9 cellular contexts compared by ENCODE assay signal in genomic region chr15:34366271-34367043, GRCh38. TPM values are rescaled to one million over a fixed set of nuclear protein-coding genes. Genes with fewer than 3 reads are reported as not detected.
DNase-seq lines count a peak whose midpoint lies in the region; ATAC-seq and TF ChIP-seq lines count a peak whose summit lies in the region.
"Had no signal": no experiment of that assay in that cellular context is flagged by ENCODE, and none has a peak within 500 bp of the region (broad histone marks: within the 10 kb centered on the region; RNA-seq: fewer than 3 reads in every experiment).

No MANE protein-coding gene starts in this region.

- peak overlapping the region; percentile 50 for H3K27ac ChIP-seq in CD4-positive, alpha-beta memory T cell (ENCODE audit: low read depth, low read length)
- peak overlapping the region; percentile 64; the same call in 1 of the 2 replicates for H3K27ac ChIP-seq in HEK293 (ENCODE audit: extremely low read depth, low read depth, low read length)

- H3K36me3 ChIP-seq in CD4-positive, alpha-beta memory T cell (ENCODE audit: insufficient read depth, low read length), result peaks cover 12% of the 10 kb centered on the region
- H3K36me3 ChIP-seq in HEK293 (ENCODE audit: control insufficient read depth in 2 of 2, insufficient read depth in 1 of 2, low read length in 2 of 2), result peaks cover 0 to 20% of the 10 kb centered on the region in 2 experiments; a peak in 1 of 3 replicates

- DNase-seq in CD4-positive, alpha-beta memory T cell, result peak; percentile 30 to 67 (median 39)
- DNase-seq in NCI-H774 (lab: John Stamatoyannopoulos, UW) (peak; percentile 47), epithelial cell of esophagus (ENCODE audit: low read depth) (peak; percentile 69), midbrain (lab: John Stamatoyannopoulos, UW) (peak; percentile 16)
- DNase-seq in activated CD8-positive, alpha-beta memory T cell treated with anti-CD3 and anti-CD28 coated beads, Interleukin-2, amount 50 U/mL, for 48 hours, result peak; percentile 79
- peak; percentile 14 for DNase-seq in stimulated activated CD8-positive, alpha-beta memory T cell treated with anti-CD3 and anti-CD28 coated beads, Interleukin-7, amount 100 ng/mL, for 24 hours (ENCODE audit: low read depth)

- CTCF ChIA-PET in CD4-positive, alpha-beta memory T cell (lab: Charles Lee; ENCODE audit: partially characterized antibody), result interaction anchor here (0.6 to 5.7 kb wide), 31 partner anchors 9 to 305 kb away, joined by 3 to 111 read pairs (median 5); partner anchors contain the start of genes GOLGA8A, GOLGA8B, KATNBL1 and NOP10
- CTCF ChIA-PET in HEK293 (lab: Yijun Ruan, JAX), result interaction anchor here (0.7 to 2.4 kb wide), 7 partner anchors 8 to 305 kb away, joined by 3 to 15 read pairs (median 6); partner anchors contain the start of genes KATNBL1, NOP10 and NUTM1

- H3K36me3 Mint-ChIP-seq in CD4-positive, alpha-beta memory T cell, result peaks cover 13 to 28% of the 10 kb centered on the region in 2 donors

- peaks cover 0 to 5% (median 0%) of the 10 kb centered on the region in 8 donors for H3K9me3 Mint-ChIP-seq in CD4-positive, alpha-beta memory T cell

- intact Hi-C loops in CD4-positive, alpha-beta memory T cell (cut with micrococcal nuclease), result loop anchor here (1.0 to 10.0 kb wide), 8 partner anchors 23 to 618 kb away; partner anchors contain the start of genes KATNBL1, NOP10, NUTM1 and PGBD4

- ATAC-seq in GM21367 (IDR thresholded peaks at IDR 0.05; ENCODE audit: unreplicated experiment), result no peak

- peaks cover 27 to 59% (median 38%) of the 10 kb centered on the region in 4 donors for H3K4me1 Mint-ChIP-seq in CD4-positive, alpha-beta memory T cell

- H3K4me1 ChIP-seq in CD4-positive, alpha-beta memory T cell (ENCODE audit: insufficient read depth, low read length), result peaks cover 31% of the 10 kb centered on the region
- no peaks in the 10 kb centered on the region; the same call in 1 of the 2 replicates for H3K4me1 ChIP-seq in HEK293 (ENCODE audit: control insufficient read depth, insufficient read depth, low read length)

- H3K9me3 ChIP-seq in CD4-positive, alpha-beta memory T cell (ENCODE audit: control insufficient read depth in 1 of 2, low read length in 2 of 2), result no peaks in the 10 kb centered on the region
- H3K9me3 ChIP-seq in HEK293 (ENCODE audit: control insufficient read depth, insufficient read depth, low read depth, low read length), result no peaks in the 10 kb centered on the region

- no peaks in the 10 kb centered on the region for H3K27me3 Mint-ChIP-seq in CD4-positive, alpha-beta memory T cell

- POLR2A ChIA-PET in CD4-positive, alpha-beta memory T cell (lab: Charles Lee; ENCODE audit: partially characterized antibody), result interaction anchor here (0.6 to 4.1 kb wide), 21 partner anchors 8 to 622 kb away, joined by 3 to 144 read pairs (median 10); partner anchors contain the start of genes AQR, AVEN, EMC4 and EMC7
- POLR2A ChIA-PET in HEK293 (lab: Yijun Ruan, JAX), result interaction anchor here (0.9 to 2.2 kb wide), 7 partner anchors 8 to 265 kb away, joined by 3 to 14 read pairs (median 5); partner anchors contain the start of genes EMC7, NOP10, NUTM1 and PGBD4

- H3K27ac Mint-ChIP-seq in CD4-positive, alpha-beta memory T cell, result peak overlapping the region; percentile 89 to 95 (median 94)

- peak overlapping the region; percentile 94 to 99 (median 97) for H3K4me3 Mint-ChIP-seq in CD4-positive, alpha-beta memory T cell

- TF ChIP-seq CTCF in HEK293 (tag by site-specific recombination; IDR thresholded peaks at IDR 0.05), result no peak
- TF ChIP-seq CTCF in epithelial cell of esophagus (IDR thresholded peaks at IDR 0.05; ENCODE audit: insufficient read depth, low read depth, low read length, missing control alignments), result no peak

- H3K4me3 ChIP-seq in CD4-positive, alpha-beta memory T cell (ENCODE audit: low read length in 2 of 2), result peak overlapping the region; percentile 66 to 84
- H3K4me3 ChIP-seq in HEK293 (ENCODE audit: low read depth, low read length) (peak overlapping the region; percentile 56), epithelial cell of esophagus (ENCODE audit: low read length) (peak overlapping the region; percentile 79)

- H3K27me3 ChIP-seq in CD4-positive, alpha-beta memory T cell (ENCODE audit: insufficient read depth, low read length), result no peaks in the 10 kb centered on the region

TF ChIP-seq in HEK293, 187 proteins besides CTCF, POLR2A, EP300 and RAD21 (continues in another document):
- TF ChIP-seq ZNF140 (tag by site-specific recombination; IDR thresholded peaks at IDR 0.05) (no peak), ZNF777 (tag by site-specific recombination; IDR thresholded peaks at IDR 0.05; ENCODE audit: borderline replicate concordance) (no peak), ZNF221 (tag by site-specific recombination; IDR thresholded peaks at IDR 0.05; ENCODE audit: borderline replicate concordance) (no peak), ZFHX2 (tag by site-specific recombination; conservative IDR thresholded peaks at IDR 0.05) (peak; percentile 87), ZNF561 (tag by site-specific recombination; IDR thresholded peaks at IDR 0.05; ENCODE audit: borderline replicate concordance) (no peak), ZNF132 (tag by site-specific recombination; IDR thresholded peaks at IDR 0.05; ENCODE audit: borderline replicate concordance) (no peak), ZNF266 (tag by site-specific recombination; IDR thresholded peaks at IDR 0.05; ENCODE audit: low read depth) (no peak), ZNF24 (tag by site-specific recombination; IDR thresholded peaks at IDR 0.05) (no peak), ZNF214 (tag by site-specific recombination; IDR thresholded peaks at IDR 0.05; ENCODE audit: borderline replicate concordance) (no peak), ZNF146 (tag by site-specific recombination; IDR thresholded peaks at IDR 0.05) (no peak), KLF10 (tag by site-specific recombination; IDR thresholded peaks at IDR 0.05) (no peak; the same call in 1 of the 2 replicates), PATZ1 (tag by site-specific recombination; IDR thresholded peaks at IDR 0.05) (peak; percentile 47; the same call in 1 of the 2 replicates), HIC1 (tag by site-specific recombination; IDR thresholded peaks at IDR 0.05) (no peak), AEBP2 (tag by site-specific recombination; IDR thresholded peaks at IDR 0.05; ENCODE audit: borderline replicate concordance) (no peak), OSR2 (tag by site-specific recombination; IDR thresholded peaks at IDR 0.05) (no peak), ZNF302 (tag by site-specific recombination; IDR thresholded peaks at IDR 0.05; ENCODE audit: low read depth) (no peak), ZNF530 (tag by site-specific recombination; IDR thresholded peaks at IDR 0.05; ENCODE audit: low read depth) (no peak), ZBTB1 (tag by site-specific recombination; IDR thresholded peaks at IDR 0.05) (no peak)

RNA-seq across cellular contexts. Expression of gene LPCAT4, which starts 0.5 kb away (rescaled TPM):
- 100 to 1,000 TPM; 100 to 108 TPM for total RNA-seq in CD4-positive, alpha-beta memory T cell
- 10 to 100 TPM; 19.0 to 23.4 TPM for polyA plus RNA-seq in CD4-positive, alpha-beta memory T cell

RNA-seq across cellular contexts. Expression of gene NUTM1, which starts 23.3 kb away (rescaled TPM):
- total RNA-seq in CD4-positive, alpha-beta memory T cell, result not detected
- not detected for polyA plus RNA-seq in CD4-positive, alpha-beta memory T cell
- total RNA-seq: T-helper 1 cell treated with Interleukin-12 subunit alpha and Interleukin-12 subunit beta and Interleukin-4 antibody, amounts not matched to agents 30 ng/mL and 1 ng/mL, for 36 hours had no signal

RNA-seq across cellular contexts. Expression of gene NOP10, which starts 23.5 kb away (rescaled TPM):
- total RNA-seq in CD4-positive, alpha-beta memory T cell, result 10 to 100 TPM; 73.5 to 77.2 TPM
- polyA plus RNA-seq in CD4-positive, alpha-beta memory T cell, result 100 to 1,000 TPM; 298 to 318 TPM

RNA-seq across cellular contexts. Expression of gene SLC12A6, which starts 28.9 kb away (rescaled TPM):
- 10 to 100 TPM; 71.3 to 72.0 TPM for total RNA-seq in CD4-positive, alpha-beta memory T cell
- polyA plus RNA-seq in CD4-positive, alpha-beta memory T cell, result 1 to 10 TPM; 1.8 to 8.1 TPM

Comparison
In these comparisons a context has a peak if more than half of its experiments do, and no peak if none do; other contexts are left out.
1. DNase-seq: peak in every context shown above with its lines; median percentile 79 in activated CD8-positive, alpha-beta memory T cell treated with anti-CD3 and anti-CD28 coated beads, Interleukin-2, amount 50 U/mL, for 48 hours; 69 in epithelial cell of esophagus; 47 in NCI-H774; 39 in CD4-positive, alpha-beta memory T cell; 16 in midbrain; 14 in stimulated activated CD8-positive, alpha-beta memory T cell treated with anti-CD3 and anti-CD28 coated beads, Interleukin-7, amount 100 ng/mL, for 24 hours.